ENCODE assay signal across 8 cellular contexts in the genomic region with DNA sequence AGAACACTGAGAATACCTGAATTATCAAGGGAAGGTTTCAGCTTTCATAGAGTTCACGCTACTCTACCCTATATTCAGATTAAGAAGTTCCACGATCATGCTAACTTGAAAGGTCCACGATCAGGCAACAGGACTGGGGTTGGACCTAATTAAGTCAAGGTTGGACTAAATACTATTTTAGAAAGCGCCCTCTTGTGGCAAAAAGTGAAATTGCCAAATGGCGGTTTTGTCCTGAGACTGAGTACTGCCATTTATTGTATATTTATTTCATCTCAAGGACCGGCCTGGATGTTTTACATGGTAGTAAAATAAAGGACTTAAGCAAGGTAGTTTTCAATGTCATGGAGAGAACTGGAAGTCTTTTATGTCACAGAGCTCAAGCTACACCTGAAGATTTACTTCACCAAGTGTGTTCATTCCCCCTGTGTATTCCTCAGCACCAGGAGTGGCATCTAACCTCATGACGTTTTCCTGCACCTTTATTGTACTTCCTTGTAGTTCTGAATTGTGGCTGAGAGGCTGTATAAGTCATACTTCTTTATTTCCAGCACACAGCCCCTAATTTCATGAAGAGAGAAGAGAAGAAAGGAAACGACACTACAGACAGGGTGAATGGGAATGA. TPM values are rescaled to one million over a fixed set of nuclear protein-coding genes. Genes with fewer than 3 reads are reported as not detected.
DNase-seq lines count a peak whose midpoint lies in the region; ATAC-seq and TF ChIP-seq lines count a peak whose summit lies in the region.

No MANE protein-coding gene starts in this region.

- no peak overlapping the region for H3K9ac ChIP-seq in KMS-11

- DNase-seq in natural killer cell (peak; percentile 25), T-cell (peak in 26 of 34 experiments; percentile 4 to 48 (median 31)), astrocyte of the cerebellum (ENCODE audit: low read depth) (peak; percentile 32), kidney tubule cell (ENCODE audit: low spot score) (peak; percentile 58), epidermal melanocyte (ENCODE audit: insufficient read length, low spot score) (no peak)
- DNase-seq in natural killer cell treated with Interleukin-12 subunit alpha and Interleukin-12 subunit beta and Interleukin-15 and Interleukin-18, amount 100 ng/mL, for 72 hours (ENCODE audit: low spot score) = no peak
- DNase-seq in stimulated activated CD4-positive, alpha-beta T cell treated with anti-CD3 and anti-CD28 coated beads, TNF-alpha, amount 100 ng/mL, for 48 hours (ENCODE audit: low read depth in 3 of 3) = peak in 2 of 3 donors; percentile 38 to 42

- no peak overlapping the region for H3K4me3 ChIP-seq in KMS-11 (IDR thresholded peaks at IDR 0.05; ENCODE audit: insufficient read depth, low read depth, low read length)
- H3K4me3 ChIP-seq in astrocyte of the cerebellum (ENCODE audit: low read depth, low read length) = no peak overlapping the region

- intact Hi-C loops in natural killer cell (cut with micrococcal nuclease) = loop anchor here (1.0 kb wide), 1 partner anchor 810 kb away; no protein-coding TSS in a partner anchor

- H3K9me3 Mint-ChIP-seq in natural killer cell (no peaks in the 10 kb centered on the region), T-cell (no peaks in the 10 kb centered on the region)
- H3K9me3 Mint-ChIP-seq in natural killer cell treated with Interleukin-12 subunit alpha and Interleukin-12 subunit beta and Interleukin-15 and Interleukin-18, amount 100 ng/mL, for 72 hours = no peaks in the 10 kb centered on the region

- H3K27ac Mint-ChIP-seq in natural killer cell (no peak overlapping the region), T-cell (no peak overlapping the region)
- no peak overlapping the region for H3K27ac Mint-ChIP-seq in natural killer cell treated with Interleukin-12 subunit alpha and Interleukin-12 subunit beta and Interleukin-15 and Interleukin-18, amount 100 ng/mL, for 72 hours

- CTCF ChIA-PET in T-cell (lab: Charles Lee) = interaction anchor here (1.1 to 2.3 kb wide), 3 partner anchors 38 to 1521 kb away, joined by 3 to 15 read pairs (median 3); no protein-coding TSS in a partner anchor

- no peaks in the 10 kb centered on the region for H3K36me3 ChIP-seq in KMS-11 (ENCODE audit: insufficient read depth)

- POLR2A ChIA-PET in T-cell (lab: Charles Lee) = no interaction called here

- H3K4me3 Mint-ChIP-seq in natural killer cell (no peak overlapping the region), T-cell (no peak overlapping the region)
- no peak overlapping the region for H3K4me3 Mint-ChIP-seq in natural killer cell treated with Interleukin-12 subunit alpha and Interleukin-12 subunit beta and Interleukin-15 and Interleukin-18, amount 100 ng/mL, for 72 hours

- H3K4me2 ChIP-seq in KMS-11 = no peak overlapping the region

- no peaks in the 10 kb centered on the region for H4K20me1 ChIP-seq in KMS-11 (ENCODE audit: insufficient read depth)

- peaks cover 0 to 18% of the 10 kb centered on the region in 2 donors for H3K27me3 Mint-ChIP-seq in natural killer cell (ENCODE audit: low read depth in 2 of 2)
- peaks cover 15 to 34% of the 10 kb centered on the region in 2 donors for H3K27me3 Mint-ChIP-seq in natural killer cell treated with Interleukin-12 subunit alpha and Interleukin-12 subunit beta and Interleukin-15 and Interleukin-18, amount 100 ng/mL, for 72 hours
- H3K27me3 Mint-ChIP-seq in T-cell = peaks cover 22 to 26% of the 10 kb centered on the region in 2 donors

- H3K27me3 ChIP-seq in KMS-11 (ENCODE audit: insufficient read depth, low read depth) = no peaks in the 10 kb centered on the region

- peaks cover 0 to 4% of the 10 kb centered on the region in 2 donors for H3K4me1 Mint-ChIP-seq in natural killer cell
- no peaks in the 10 kb centered on the region for H3K4me1 Mint-ChIP-seq in natural killer cell treated with Interleukin-12 subunit alpha and Interleukin-12 subunit beta and Interleukin-15 and Interleukin-18, amount 100 ng/mL, for 72 hours (ENCODE audit: low read depth in 2 of 2)
- no peaks in the 10 kb centered on the region for H3K4me1 Mint-ChIP-seq in T-cell

- TF ChIP-seq CTCF in natural killer cell (IDR thresholded peaks at IDR 0.05) (peak; percentile 72), KMS-11 (conservative IDR thresholded peaks at IDR 0.05; ENCODE audit: low read depth, low read length) (peak; percentile 93), astrocyte of the cerebellum (IDR thresholded peaks at IDR 0.05; ENCODE audit: low read depth, low read length, missing control alignments) (peak; percentile 70)

- no peak overlapping the region for H2AFZ ChIP-seq in KMS-11 (ENCODE audit: low read depth)

- H3K79me2 ChIP-seq in KMS-11 (ENCODE audit: insufficient read depth, low read depth) = no peaks in the 10 kb centered on the region

- H3K4me1 ChIP-seq in KMS-11 (ENCODE audit: low read depth, poor library complexity, severe bottlenecking) = no peaks in the 10 kb centered on the region

- in situ Hi-C loops in astrocyte of the cerebellum (cut with HindIII; ENCODE audit: low sequenced_read_pairs) = no loop called here

- H3K27ac ChIP-seq in KMS-11 = no peak overlapping the region

- no peak for ATAC-seq in natural killer cell
- no peak for ATAC-seq in natural killer cell treated with Interleukin-12 subunit alpha and Interleukin-12 subunit beta and Interleukin-15 and Interleukin-18, amount 100 ng/mL, for 72 hours
- no peak for ATAC-seq in T-cell (replicated peaks in 1 of 4)

- H3K36me3 Mint-ChIP-seq in natural killer cell (no peaks in the 10 kb centered on the region), T-cell (no peaks in the 10 kb centered on the region)
- H3K36me3 Mint-ChIP-seq in natural killer cell treated with Interleukin-12 subunit alpha and Interleukin-12 subunit beta and Interleukin-15 and Interleukin-18, amount 100 ng/mL, for 72 hours = no peaks in the 10 kb centered on the region

RNA-seq across cellular contexts. Expression of gene SRD5A2, which starts 56.8 kb away (rescaled TPM):
- total RNA-seq in natural killer cell (not detected), T-cell (not detected)
- not detected for total RNA-seq in natural killer cell treated with Interleukin-12 subunit alpha and Interleukin-12 subunit beta and Interleukin-15 and Interleukin-18, amount 100 ng/mL, for 72 hours

Comparison
In these comparisons a context has a peak if more than half of its experiments do, and no peak if none do; other contexts are left out.
1. DNase-seq: peak in natural killer cell (single experiment), T-cell (26 of 34), astrocyte of the cerebellum (single experiment), kidney tubule cell (single experiment) and stimulated activated CD4-positive, alpha-beta T cell treated with anti-CD3 and anti-CD28 coated beads, TNF-alpha, amount 100 ng/mL, for 48 hours (2 of 3); none in natural killer cell treated with Interleukin-12 subunit alpha and Interleukin-12 subunit beta and Interleukin-15 and Interleukin-18, amount 100 ng/mL, for 72 hours (single experiment) and epidermal melanocyte (single experiment).
2. Peak in every context shown above with its lines, with median percentiles within 50 percentile points of each other: CTCF ChIP-seq.